ENCODE assay signal across 8 cellular contexts in the genomic region with DNA sequence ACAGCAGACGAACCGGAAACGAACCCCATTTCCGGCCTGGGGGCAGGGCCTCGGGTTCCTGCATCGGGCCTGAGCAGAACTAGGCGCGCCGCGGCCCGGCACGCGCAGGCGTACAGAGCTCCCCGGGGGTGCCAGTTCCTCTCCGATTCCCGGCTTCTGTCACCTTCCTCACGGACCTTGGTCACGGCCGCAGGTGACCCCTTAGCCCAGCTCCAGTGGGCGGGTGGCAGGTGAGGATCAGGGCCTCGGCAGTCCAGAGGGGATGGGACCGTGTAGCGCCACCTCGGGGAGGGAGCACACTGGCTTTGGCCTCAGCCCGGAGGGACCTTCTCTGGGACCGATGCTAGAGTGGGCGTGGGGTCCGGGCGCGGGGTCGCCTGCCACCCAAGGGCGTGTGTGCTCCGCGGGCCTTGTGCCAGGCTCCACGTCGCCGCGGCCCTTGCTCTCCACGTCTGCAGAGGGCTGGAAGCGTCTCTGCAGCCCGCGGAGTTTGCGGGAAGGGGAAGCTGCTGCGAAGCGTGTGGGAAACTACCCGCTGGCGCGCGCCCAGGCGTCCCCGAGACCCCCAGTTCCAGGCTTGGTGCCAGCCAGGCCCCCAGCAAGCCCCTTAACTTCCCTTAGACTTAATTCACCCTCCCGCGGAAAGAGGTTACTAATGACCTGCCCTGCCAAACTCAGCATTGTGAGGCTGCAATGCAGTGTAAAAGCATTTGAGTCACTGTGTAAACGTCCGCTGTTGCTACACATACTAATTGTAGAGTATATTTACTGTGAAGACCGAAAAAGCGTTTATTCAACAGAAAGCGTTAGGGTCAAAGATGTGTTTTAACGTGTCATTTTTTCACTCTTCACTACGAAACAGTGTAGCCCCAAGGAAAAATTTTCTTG. TPM values are rescaled to one million over a fixed set of nuclear protein-coding genes. Genes with fewer than 3 reads are reported as not detected.
DNase-seq lines count a peak whose midpoint lies in the region; ATAC-seq and TF ChIP-seq lines count a peak whose summit lies in the region.

Gene TRAPPC12, plus strand, starts transcription at position 48 of the 888 bp plus-strand sequence. CDS start 7,930 bp downstream, outside the sequence.

- DNase-seq in Daoy (ENCODE audit: low read depth) (peak; percentile 93), RWPE2 (ENCODE audit: low spot score) (peak; percentile 89), fibroblast of the aortic adventitia (ENCODE audit: low read depth) (peak; percentile 79), nephron progenitor cell (peak; percentile 86), stomach (peak; percentile 93)
- DNase-seq in Jurkat, Clone E6-1 (ENCODE audit: low read depth, low spot score), result peak; percentile 95
- peak; percentile 90 for DNase-seq in activated T-helper 9 cell treated with anti-CD3 and anti-CD28 coated beads, Interleukin-2, amount 50 U/mL, for 16 hours (ENCODE audit: low read depth)

- H3K36me3 ChIP-seq in RWPE2 (ENCODE audit: low read depth), result peaks cover 39% of the 10 kb centered on the region
- peaks cover 0 to 12% (median 6%) of the 10 kb centered on the region in 4 donors for H3K36me3 ChIP-seq in stomach

- TF ChIP-seq EP300 in stomach (IDR thresholded peaks at IDR 0.05), result no peak

- TF ChIP-seq CTCF in RWPE2 (IDR thresholded peaks at IDR 0.05; ENCODE audit: poor library complexity, severe bottlenecking), result peak; percentile 41
- peak; percentile 58 for TF ChIP-seq CTCF in fibroblast of the aortic adventitia (IDR thresholded peaks at IDR 0.05; ENCODE audit: insufficient read depth, low read length)
- TF ChIP-seq CTCF in nephron progenitor cell (IDR thresholded peaks at IDR 0.05), result no peak
- peak in 2 of 7 experiments; percentile 26 to 38 for TF ChIP-seq CTCF in stomach (IDR thresholded peaks at IDR 0.05)

- H3K4me1 Mint-ChIP-seq in nephron progenitor cell, result peaks cover 41% of the 10 kb centered on the region

- intact Hi-C loops in stomach (cut with DNase I; ENCODE audit: low total_unique reads), result no loop called here

- H3K27ac ChIP-seq in RWPE2 (ENCODE audit: poor library complexity, severe bottlenecking) (peak within 1 kb of the TSS; percentile 63), stomach (peak within 1 kb of the TSS; percentile 87 to 97 (median 92))

- WGBS in stomach, 5 donors, result 0 to 1% (median 0%) methylated on average over 19 to 61 of the region's 61 CpGs

- peaks cover 6% of the 10 kb centered on the region for H3K9me3 Mint-ChIP-seq in nephron progenitor cell

- ATAC-seq in GM21576 (IDR thresholded peaks at IDR 0.05; ENCODE audit: unreplicated experiment) (peak; percentile 67), RWPE2 (ENCODE audit: low read depth) (peak; percentile 77)

- peaks cover 35% of the 10 kb centered on the region for H3K36me3 Mint-ChIP-seq in nephron progenitor cell (ENCODE audit: low read depth)

- H3K27me3 Mint-ChIP-seq in nephron progenitor cell (ENCODE audit: low read depth, poor library complexity), result peaks cover 2% of the 10 kb centered on the region

- peak within 1 kb of the TSS; percentile 100 for H3K4me3 ChIP-seq in Jurkat, Clone E6-1 (ENCODE audit: low read length)
- H3K4me3 ChIP-seq in RWPE2 (ENCODE audit: severe bottlenecking), result peak within 1 kb of the TSS; percentile 84
- peak within 1 kb of the TSS; percentile 95 for H3K4me3 ChIP-seq in fibroblast of the aortic adventitia (ENCODE audit: low read depth, low read length)
- peak within 1 kb of the TSS; percentile 64 to 94 (median 80) for H3K4me3 ChIP-seq in stomach

- H3K4me1 ChIP-seq in RWPE2 (ENCODE audit: insufficient read depth, poor library complexity, severe bottlenecking) (peaks cover 14% of the 10 kb centered on the region), stomach (peaks cover 21 to 49% (median 42%) of the 10 kb centered on the region in 4 donors)

- peak within 1 kb of the TSS; percentile 89 for H3K27ac Mint-ChIP-seq in nephron progenitor cell

- peak within 1 kb of the TSS; percentile 95 for H3K4me3 Mint-ChIP-seq in nephron progenitor cell

- peak in 1 of 4 donors; percentile 70 for TF ChIP-seq POLR2A in stomach (IDR thresholded peaks at IDR 0.05)

- no peaks in the 10 kb centered on the region for H3K9me3 ChIP-seq in RWPE2 (ENCODE audit: severe bottlenecking)
- peaks cover 0 to 7% (median 0%) of the 10 kb centered on the region in 4 donors for H3K9me3 ChIP-seq in stomach

- no peaks in the 10 kb centered on the region for H3K27me3 ChIP-seq in RWPE2 (ENCODE audit: insufficient read depth, poor library complexity, severe bottlenecking)
- H3K27me3 ChIP-seq in stomach, result no peaks in the 10 kb centered on the region

RNA-seq across cellular contexts. Expression of gene TRAPPC12, which starts in this region (rescaled TPM):
- 53.0 and 58.9 TPM in 2 replicates for total RNA-seq in Daoy (2014; rRNA removed; shearing (Covaris generic))
- polyA plus RNA-seq in Jurkat, Clone E6-1 (2012; ENCODE audit: insufficient read depth, insufficient read length), result 74.5 TPM
- total RNA-seq in fibroblast of the aortic adventitia (ENCODE audit: low replicate concordance), result 42.7 and 62.7 TPM in 2 replicates
- total RNA-seq in stomach, result 100 to 1,000 TPM in 1 of 5 donors, 10 to 100 TPM in 4; 46.6 to 158 (median 71.4) TPM
- 10 to 100 TPM; 65.8 to 85.7 (median 69.9) TPM for polyA plus RNA-seq in stomach

Comparison
In these comparisons a context has a peak if more than half of its experiments do, and no peak if none do; other contexts are left out.
1. Peak in every context shown above with its lines: DNase-seq, ATAC-seq, H3K4me3 ChIP-seq and H3K27ac ChIP-seq.